ENCODE assay signal across 1 cellular context in genomic region chr3:9793161-9793781, GRCh38.
TF ChIP-seq lines count a peak whose summit lies in the region.

No MANE protein-coding gene starts in this region.

TF ChIP-seq in K562, 482 proteins besides CTCF, POLR2A, EP300 and RAD21 (continued from another document and continues in another):
- TF ChIP-seq ZHX1 (conservative IDR thresholded peaks at IDR 0.05; ENCODE audit: low read length) (no peak), GABPA (tag; conservative IDR thresholded peaks at IDR 0.05; ENCODE audit: low read depth) (peak; percentile 75), ELF2 (CRISPR knock-in tag; IDR thresholded peaks at IDR 0.05) (0 out of 2 replicates have a peak, but pooled peaks have one; percentile 2), RBM39 (optimal IDR thresholded peaks at IDR 0.05; ENCODE audit: low read depth, low read length) (no peak), YBX1 (IDR thresholded peaks at IDR 0.05) (no peak), ZBTB7A (IDR thresholded peaks at IDR 0.05; ENCODE audit: borderline replicate concordance, control insufficient read depth, low read depth, low read length) (peak; percentile 96; the same call in 1 of the 2 replicates), CREB1 (IDR thresholded peaks at IDR 0.05) (no peak), CREB1 (CRISPR knock-in tag; IDR thresholded peaks at IDR 0.05) (0 out of 2 replicates have a peak, but pooled peaks have one; percentile 34), TCF3 (CRISPR knock-in tag; IDR thresholded peaks at IDR 0.05) (no peak), ARNT (IDR thresholded peaks at IDR 0.05) (peak in 1 of 2 experiments; percentile 14; a peak in 1 of 4 replicates), ZNF165 (CRISPR knock-in tag; IDR thresholded peaks at IDR 0.05; ENCODE audit: borderline replicate concordance) (no peak), NONO (IDR thresholded peaks at IDR 0.05; ENCODE audit: low read depth in 2 of 2, low read length in 1 of 2) (no peak), POLR2B (IDR thresholded peaks at IDR 0.05; ENCODE audit: low read depth, partially characterized antibody) (peak; percentile 86), NR1H2 (CRISPR knock-in tag; IDR thresholded peaks at IDR 0.05) (no peak), ZFP91 (CRISPR knock-in tag; IDR thresholded peaks at IDR 0.05) (no peak), SREBF2 (CRISPR knock-in tag; IDR thresholded peaks at IDR 0.05) (no peak; the same call in 1 of the 2 replicates), E4F1 (CRISPR knock-in tag; IDR thresholded peaks at IDR 0.05; ENCODE audit: borderline replicate concordance) (no peak), ZNF318 (IDR thresholded peaks at IDR 0.05; ENCODE audit: borderline replicate concordance in 1 of 2, low read depth in 1 of 2) (no peak), SNAPC5 (CRISPR knock-in tag; IDR thresholded peaks at IDR 0.05) (no peak), CHD7 (IDR thresholded peaks at IDR 0.05; ENCODE audit: low read depth, low read length) (no peak), SREBF1 (IDR thresholded peaks at IDR 0.05; ENCODE audit: borderline replicate concordance, low read depth, low read length) (no peak), YY1 (IDR thresholded peaks at IDR 0.05; ENCODE audit: borderline replicate concordance in 1 of 3, control insufficient read depth in 1 of 3, extremely low read depth in 1 of 3, insufficient read depth in 3 of 3, insufficient read length in 1 of 3, insufficient replicate concordance in 2 of 3, low read depth in 1 of 3, low read length in 2 of 3) (peak in 1 of 3 experiments; percentile 26), TBP (optimal IDR thresholded peaks at IDR 0.05; ENCODE audit: low read depth, low read length) (no peak), KDM5B (IDR thresholded peaks at IDR 0.05; ENCODE audit: insufficient replicate concordance, low read depth, low read length) (peak; percentile 24), ZNF253 (CRISPR knock-in tag; conservative IDR thresholded peaks at IDR 0.05) (no peak), ZNF217 (CRISPR knock-in tag; IDR thresholded peaks at IDR 0.05) (no peak), ZBTB1 (CRISPR knock-in tag; IDR thresholded peaks at IDR 0.05; ENCODE audit: borderline replicate concordance, low read depth) (no peak)
